ENCODE assay signal across 10 cellular contexts in the genomic region with DNA sequence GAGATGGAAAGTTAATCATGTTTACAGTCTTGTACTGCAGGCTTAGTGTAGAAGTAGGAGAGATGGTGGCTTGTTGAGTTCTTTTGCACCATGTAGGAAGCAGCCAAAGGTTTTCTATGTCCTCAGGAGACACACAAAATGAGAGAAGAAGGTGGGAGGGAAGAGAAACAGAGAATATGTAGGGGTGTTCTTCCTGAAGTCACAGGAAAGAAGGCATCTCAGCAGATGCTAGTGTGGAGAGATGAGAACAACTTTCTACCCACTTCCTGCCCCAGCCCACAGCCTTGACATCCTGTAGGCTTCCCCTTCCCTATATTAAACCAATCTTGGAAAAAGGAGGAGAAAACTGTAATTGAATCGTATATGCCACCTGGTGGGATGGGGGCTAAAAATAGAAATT.
DNase-seq lines count a peak whose midpoint lies in the region; ATAC-seq and TF ChIP-seq lines count a peak whose summit lies in the region.
"Had no signal": no experiment of that assay in that cellular context is flagged by ENCODE, and none has a peak within 500 bp of the region (broad histone marks: within the 10 kb centered on the region; RNA-seq: fewer than 3 reads in every experiment).

No MANE protein-coding gene starts in this region.

- no peaks in the 10 kb centered on the region for H3K9me3 ChIP-seq in A673 (ENCODE audit: low read depth, low read length, poor library complexity, severe bottlenecking)
- H3K9me3 ChIP-seq: esophagus muscularis mucosa had no signal

- H3K4me3 ChIP-seq in A673 (ENCODE audit: low read depth, low read length, poor library complexity, severe bottlenecking) = no peak overlapping the region
- H3K4me3 ChIP-seq: esophagus muscularis mucosa had no signal

- H3K27me3 Mint-ChIP-seq in activated naive CD8-positive, alpha-beta T cell = no peaks in the 10 kb centered on the region
- H3K27me3 Mint-ChIP-seq in activated naive CD8-positive, alpha-beta T cell treated with anti-CD3 and anti-CD28 coated beads, Interleukin-2, amount 50 U/mL, for 24 hours = peaks cover 4% of the 10 kb centered on the region

- ATAC-seq in activated naive CD8-positive, alpha-beta T cell treated with anti-CD3 and anti-CD28 coated beads, Interleukin-2, amount 50 U/mL, for 24 hours = no peak
- ATAC-seq in GM21737 (IDR thresholded peaks at IDR 0.05; ENCODE audit: unreplicated experiment) (peak; percentile 54), HG03565 (IDR thresholded peaks at IDR 0.05; ENCODE audit: unreplicated experiment) (peak; percentile 48)

- H3K4me1 Mint-ChIP-seq in activated naive CD8-positive, alpha-beta T cell (ENCODE audit: low read depth) = peaks cover 38% of the 10 kb centered on the region
- H3K4me1 Mint-ChIP-seq in activated naive CD8-positive, alpha-beta T cell treated with anti-CD3 and anti-CD28 coated beads, Interleukin-2, amount 50 U/mL, for 24 hours = peaks cover 44% of the 10 kb centered on the region

- H3K27me3 ChIP-seq in A673 (replicated peaks; ENCODE audit: insufficient read depth, low read depth, low read length, poor library complexity) = no peaks in the 10 kb centered on the region
- H3K27me3 ChIP-seq: esophagus muscularis mucosa had no signal

- H3K4me1 ChIP-seq in A673 (ENCODE audit: insufficient read depth, low read length, poor library complexity, severe bottlenecking) = no peaks in the 10 kb centered on the region
- H3K4me1 ChIP-seq: esophagus muscularis mucosa had no signal

- CTCF ChIA-PET in A673 (lab: Charles Lee) = no interaction called here

- peak overlapping the region; percentile 2 for H3K27ac Mint-ChIP-seq in activated naive CD8-positive, alpha-beta T cell
- no peak overlapping the region for H3K27ac Mint-ChIP-seq in activated naive CD8-positive, alpha-beta T cell treated with anti-CD3 and anti-CD28 coated beads, Interleukin-2, amount 50 U/mL, for 24 hours

- no TSS peak for BruUV-seq in A673 (replicated peaks; lab: Mats Ljungman, UMichigan)

- no peaks in the 10 kb centered on the region for H3K36me3 ChIP-seq in A673 (ENCODE audit: insufficient read depth, low read length, poor library complexity, severe bottlenecking)
- H3K36me3 ChIP-seq: esophagus muscularis mucosa had no signal

- POLR2A ChIA-PET in A673 (lab: Charles Lee; ENCODE audit: low non-redundant PET) = no interaction called here

- no peak overlapping the region for H3K27ac ChIP-seq in A673 (ENCODE audit: low read depth, low read length, poor library complexity, severe bottlenecking)
- H3K27ac ChIP-seq: esophagus muscularis mucosa had no signal

- no peak for TF ChIP-seq CTCF in A673 (conservative IDR thresholded peaks at IDR 0.05; ENCODE audit: low read depth, low read length)

- H3K9me3 Mint-ChIP-seq in activated naive CD8-positive, alpha-beta T cell (ENCODE audit: low read depth) = no peaks in the 10 kb centered on the region
- no peaks in the 10 kb centered on the region for H3K9me3 Mint-ChIP-seq in activated naive CD8-positive, alpha-beta T cell treated with anti-CD3 and anti-CD28 coated beads, Interleukin-2, amount 50 U/mL, for 24 hours

- intact Hi-C loops in A673 (cut with micrococcal nuclease; ENCODE audit: unreplicated experiment) = no loop called here

- H3K4me3 Mint-ChIP-seq in activated naive CD8-positive, alpha-beta T cell = peak overlapping the region; percentile 11
- H3K4me3 Mint-ChIP-seq in activated naive CD8-positive, alpha-beta T cell treated with anti-CD3 and anti-CD28 coated beads, Interleukin-2, amount 50 U/mL, for 24 hours = no peak overlapping the region

- DNase-seq in activated naive CD8-positive, alpha-beta T cell treated with anti-CD3 and anti-CD28 coated beads, Interleukin-2, amount 50 U/mL, for 24 hours = no peak
- DNase-seq in GM19240 (ENCODE audit: insufficient read length, low spot score) = no peak
- no peak for DNase-seq in middle frontal gyrus (ENCODE audit: extremely low spot score, low spot score)
- DNase-seq in A673 (ENCODE audit: low spot score) = no peak
- DNase-seq in T1000 (lab: John Stamatoyannopoulos, UW) = no peak
- DNase-seq: NCI-H526 treated with DMSO at 0.1 percent for 48 hours had no signal

- H3K36me3 Mint-ChIP-seq in activated naive CD8-positive, alpha-beta T cell = no peaks in the 10 kb centered on the region
- H3K36me3 Mint-ChIP-seq in activated naive CD8-positive, alpha-beta T cell treated with anti-CD3 and anti-CD28 coated beads, Interleukin-2, amount 50 U/mL, for 24 hours (ENCODE audit: low read depth) = no peaks in the 10 kb centered on the region
